13 cellular contexts compared by ENCODE assay signal in the genomic region with DNA sequence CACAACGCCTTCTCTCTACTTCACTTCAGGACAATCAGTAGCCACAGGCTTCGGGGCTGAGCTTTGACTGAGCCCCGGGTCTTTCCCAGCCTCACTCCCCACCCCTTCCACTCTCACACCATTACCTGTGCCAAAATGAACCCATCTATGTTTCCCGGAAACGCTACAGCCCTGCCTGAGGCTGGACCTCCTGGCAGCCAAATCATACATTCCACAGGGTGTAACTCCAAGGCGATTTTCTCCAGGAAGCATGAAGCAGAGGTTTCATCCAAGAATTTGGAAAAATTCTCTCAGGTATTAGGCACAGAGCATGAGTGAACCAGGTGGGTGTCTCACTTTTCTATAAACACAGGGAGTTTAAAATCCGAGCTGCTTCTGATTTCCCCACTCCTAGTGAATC.
DNase-seq lines count a peak whose midpoint lies in the region; ATAC-seq and TF ChIP-seq lines count a peak whose summit lies in the region.
"Had no signal": no experiment of that assay in that cellular context is flagged by ENCODE, and none has a peak within 500 bp of the region (broad histone marks: within the 10 kb centered on the region; RNA-seq: fewer than 3 reads in every experiment).

No MANE protein-coding gene starts in this region.

- H3K9me3 Mint-ChIP-seq in chondrocyte (ENCODE audit: low read depth) (no peaks in the 10 kb centered on the region), neural progenitor cell (no peaks in the 10 kb centered on the region)
- no peaks in the 10 kb centered on the region for H3K9me3 Mint-ChIP-seq in effector memory CD8-positive, alpha-beta T cell

- H3K4me1 ChIP-seq in left ventricle myocardium inferior (peaks cover 53% of the 10 kb centered on the region), uterus (peaks cover 0 to 4% of the 10 kb centered on the region in 2 donors), neural progenitor cell (no peaks in the 10 kb centered on the region)

- H3K27me3 Mint-ChIP-seq in chondrocyte (ENCODE audit: low read depth) (no peaks in the 10 kb centered on the region), neural progenitor cell (ENCODE audit: insufficient read depth, low read depth) (no peaks in the 10 kb centered on the region)
- no peaks in the 10 kb centered on the region for H3K27me3 Mint-ChIP-seq in effector memory CD8-positive, alpha-beta T cell
- H3K27me3 Mint-ChIP-seq: CD8-positive, alpha-beta memory T cell had no signal

- H3K27me3 ChIP-seq in left ventricle myocardium inferior (ENCODE audit: low read depth) (no peaks in the 10 kb centered on the region), uterus (no peaks in the 10 kb centered on the region), neural progenitor cell (no peaks in the 10 kb centered on the region)

- H3K36me3 Mint-ChIP-seq in chondrocyte (ENCODE audit: low read depth), result peaks cover 56% of the 10 kb centered on the region
- H3K36me3 Mint-ChIP-seq in effector memory CD8-positive, alpha-beta T cell (ENCODE audit: insufficient read depth), result no peaks in the 10 kb centered on the region
- H3K36me3 Mint-ChIP-seq in neural progenitor cell, result peaks cover 17% of the 10 kb centered on the region
- H3K36me3 Mint-ChIP-seq: CD8-positive, alpha-beta memory T cell had no signal

- H2AFZ ChIP-seq in neural progenitor cell (replicated peaks), result no peak overlapping the region

- no peaks in the 10 kb centered on the region for H3K79me2 ChIP-seq in neural progenitor cell (ENCODE audit: low read depth)

- ATAC-seq in Right ventricle myocardium inferior, result no peak
- no peak for ATAC-seq in effector memory CD8-positive, alpha-beta T cell (replicated peaks)

- H3K27ac ChIP-seq in left ventricle myocardium inferior (replicated peaks) (peak overlapping the region; percentile 75), uterus (peak overlapping the region; percentile 65 to 92), neural progenitor cell (no peak overlapping the region)

- TF ChIP-seq CTCF in left ventricle myocardium inferior (IDR thresholded peaks at IDR 0.05; ENCODE audit: borderline replicate concordance) (no peak), chondrocyte (IDR thresholded peaks at IDR 0.05) (no peak), uterus (IDR thresholded peaks at IDR 0.05) (no peak), neural progenitor cell (IDR thresholded peaks at IDR 0.05) (no peak)

- no peak overlapping the region for H3K4me2 ChIP-seq in neural progenitor cell

- DNase-seq in left ventricle myocardium inferior, result no peak
- no peak for DNase-seq in Right ventricle myocardium inferior (ENCODE audit: missing footprints)
- no peak for DNase-seq in chondrocyte (ENCODE audit: low spot score)
- peak; percentile 33 for DNase-seq in mesenteric fat pad (ENCODE audit: low spot score)
- DNase-seq in uterus, result no peak
- no peak for DNase-seq in effector memory CD8-positive, alpha-beta T cell
- no peak for DNase-seq in neural progenitor cell (ENCODE audit: low spot score)
- DNase-seq in SK-N-DZ (ENCODE audit: low spot score), result no peak
- DNase-seq: CD8-positive, alpha-beta memory T cell; GDM1; NCI-H187 treated with DMSO at 0.1 percent for 48 hours; NCI-H446 treated with DMSO at 0.1 percent for 48 hours; NK-92 treated with Interleukin-12 subunit alpha and Interleukin-12 subunit beta, amount 100 ng/mL, for 24 hours had no signal

- H3K4me1 Mint-ChIP-seq in chondrocyte (ENCODE audit: low read depth), result peaks cover 87% of the 10 kb centered on the region
- H3K4me1 Mint-ChIP-seq in effector memory CD8-positive, alpha-beta T cell (ENCODE audit: low read depth in 2 of 2), result no peaks in the 10 kb centered on the region
- no peaks in the 10 kb centered on the region for H3K4me1 Mint-ChIP-seq in neural progenitor cell
- H3K4me1 Mint-ChIP-seq: CD8-positive, alpha-beta memory T cell had no signal

- no peaks in the 10 kb centered on the region for H3F3A ChIP-seq in neural progenitor cell (ENCODE audit: low read depth)

- H3K27ac Mint-ChIP-seq in chondrocyte (ENCODE audit: unreplicated experiment) (peak overlapping the region; percentile 25), neural progenitor cell (no peak overlapping the region)
- no peak overlapping the region for H3K27ac Mint-ChIP-seq in effector memory CD8-positive, alpha-beta T cell
- H3K27ac Mint-ChIP-seq: CD8-positive, alpha-beta memory T cell had no signal

- no peaks in the 10 kb centered on the region for H3K9me3 ChIP-seq in left ventricle myocardium inferior (replicated peaks)
- no peaks in the 10 kb centered on the region for H3K9me3 ChIP-seq in uterus
- no peaks in the 10 kb centered on the region for H3K9me3 ChIP-seq in neural progenitor cell (ENCODE audit: low read depth)

- H3K4me3 ChIP-seq in left ventricle myocardium inferior (no peak overlapping the region), uterus (no peak overlapping the region), neural progenitor cell (no peak overlapping the region)

- H3K9ac ChIP-seq in neural progenitor cell, result no peak overlapping the region

- no peak for TF ChIP-seq POLR2A in uterus (IDR thresholded peaks at IDR 0.05)

- H3K36me3 ChIP-seq in left ventricle myocardium inferior (peaks cover 62% of the 10 kb centered on the region), uterus (no peaks in the 10 kb centered on the region), neural progenitor cell (no peaks in the 10 kb centered on the region)

- intact Hi-C loops in left ventricle myocardium inferior (cut with micrococcal nuclease), result no loop called here
- intact Hi-C loops in Right ventricle myocardium inferior (cut with DNase I), result no loop called here
- intact Hi-C loops in uterus (cut with DNase I; ENCODE audit: low total_unique reads), result no loop called here

- no peaks in the 10 kb centered on the region for H4K20me1 ChIP-seq in neural progenitor cell (ENCODE audit: low read depth)

- H3K4me3 Mint-ChIP-seq in chondrocyte (ENCODE audit: unreplicated experiment) (no peak overlapping the region), neural progenitor cell (no peak overlapping the region)
- H3K4me3 Mint-ChIP-seq in effector memory CD8-positive, alpha-beta T cell, result no peak overlapping the region
- H3K4me3 Mint-ChIP-seq: CD8-positive, alpha-beta memory T cell had no signal
